31 cellular contexts compared by ENCODE assay signal in the genomic region with DNA sequence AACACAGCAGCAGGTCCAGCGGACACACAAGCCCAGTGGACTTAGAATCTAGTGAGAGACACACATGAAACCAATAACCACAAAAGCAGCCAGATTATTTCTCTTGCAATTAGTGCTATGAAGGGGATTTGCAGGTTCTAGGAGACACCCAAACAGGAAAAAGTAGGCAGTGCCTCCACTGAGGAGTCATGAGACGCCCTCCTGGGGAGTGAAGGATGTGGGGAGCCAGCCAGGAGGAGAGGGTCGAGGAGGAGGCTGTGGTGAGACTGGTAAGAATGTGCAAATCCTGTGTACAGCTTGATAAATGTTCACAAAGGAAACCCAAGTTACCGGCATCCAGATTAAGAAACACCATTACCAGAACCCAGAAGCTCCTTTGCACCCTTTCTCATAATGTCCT. TPM values are rescaled to one million over a fixed set of nuclear protein-coding genes. Genes with fewer than 3 reads are reported as not detected.
"Had no signal": no experiment of that assay in that cellular context is flagged by ENCODE, and none has a peak within 500 bp of the region (broad histone marks: within the 10 kb centered on the region; RNA-seq: fewer than 3 reads in every experiment).

No MANE protein-coding gene starts in this region.

- ATAC-seq: activated T-cell treated with anti-CD3 and anti-CD28 coated beads, Interleukin-2, amount 50 U/mL, for 72 hours; Panc1; SK-N-SH treated with all-trans-retinoic acid at 6 μM for 48 hours had no signal

- H3K27ac Mint-ChIP-seq: activated B cell treated with CpG ODN at 0.5 μM for 24 hours; activated CD4-positive, alpha-beta memory T cell treated with anti-CD3 and anti-CD28 coated beads, Interleukin-2, amount 10 ng/mL, durations not matched to agents 7 days and 5 days; activated naive CD4-positive, alpha-beta T cell treated with anti-CD3 and anti-CD28 coated beads, Interleukin-2, amount 10 ng/mL, durations not matched to agents 7 days and 5 days; activated naive CD8-positive, alpha-beta T cell treated with anti-CD3 and anti-CD28 coated beads for 36 hours; activated T-cell treated with anti-CD3 and anti-CD28 coated beads, Interleukin-2, amount 50 U/mL, for 72 hours; activated T-helper 2 cell treated with anti-CD3 and anti-CD28 coated beads, Interferon-gamma antibody, Interleukin-2, Interleukin-4, amounts not matched to agents 10 μg/mL and 5 μg/mL and 100 μg/mL, durations not matched to agents 14 hours and 24 hours and 36 hours; T-helper 1 cell treated with Interleukin-12 subunit alpha and Interleukin-12 subunit beta and Interleukin-4 antibody, amounts not matched to agents 30 μg/mL and 1 μg/mL, for 36 hours had no signal

- H3K9me3 ChIP-seq: SJSA1 had no signal

- DNase-seq: activated B cell treated with CpG ODN at 0.5 μM for 24 hours; activated CD4-positive, alpha-beta memory T cell treated with anti-CD3 and anti-CD28 coated beads, Interleukin-2, amount 10 ng/mL, durations not matched to agents 7 days and 5 days; activated CD4-positive, alpha-beta T cell treated with anti-CD3 and anti-CD28 coated beads for 1 hour; activated CD4-positive, alpha-beta T cell treated with anti-CD3 and anti-CD28 coated beads, Interleukin-2, amount 50 U/mL, for 1 hour; activated gamma-delta T cell treated with Interleukin-2 at 50 U/mL for 16 hours; activated naive CD4-positive, alpha-beta T cell treated with anti-CD3 and anti-CD28 coated beads, Interleukin-2, amount 10 ng/mL, durations not matched to agents 7 days and 5 days; activated naive CD8-positive, alpha-beta T cell treated with anti-CD3 and anti-CD28 coated beads for 36 hours; activated T-cell treated with anti-CD3 and anti-CD28 coated beads for 4 hours; activated T-cell treated with anti-CD3 and anti-CD28 coated beads, Interleukin-2, amount 50 U/mL, for 72 hours; central memory CD4-positive, alpha-beta T cell; KG1; NCI-H1092; NCI-H1930; NCI-H2171; NCI-H226; NCI-H526; NCI-H82; OCI-M1; SHP77; SW 1271 had no signal

- H3K27me3 ChIP-seq: SJSA1 had no signal

- H3K36me3 Mint-ChIP-seq: activated naive CD4-positive, alpha-beta T cell treated with anti-CD3 and anti-CD28 coated beads, Interleukin-2, amount 10 ng/mL, durations not matched to agents 7 days and 5 days; activated naive CD8-positive, alpha-beta T cell treated with anti-CD3 and anti-CD28 coated beads for 36 hours had no signal

- H3K36me3 ChIP-seq: SJSA1 had no signal

- H3K4me1 ChIP-seq: SJSA1 had no signal

- H3K9me3 Mint-ChIP-seq: activated B cell treated with CpG ODN at 0.5 μM for 24 hours; activated CD4-positive, alpha-beta memory T cell treated with anti-CD3 and anti-CD28 coated beads, Interleukin-2, amount 10 ng/mL, durations not matched to agents 7 days and 5 days; activated naive CD4-positive, alpha-beta T cell treated with anti-CD3 and anti-CD28 coated beads, Interleukin-2, amount 10 ng/mL, durations not matched to agents 7 days and 5 days; activated naive CD8-positive, alpha-beta T cell treated with anti-CD3 and anti-CD28 coated beads for 36 hours; activated T-helper 2 cell treated with anti-CD3 and anti-CD28 coated beads, Interferon-gamma antibody, Interleukin-2, Interleukin-4, amounts not matched to agents 10 μg/mL and 5 μg/mL and 100 μg/mL, durations not matched to agents 14 hours and 24 hours and 36 hours; T-helper 1 cell treated with Interleukin-12 subunit alpha and Interleukin-12 subunit beta and Interleukin-4 antibody, amounts not matched to agents 30 μg/mL and 1 μg/mL, for 36 hours had no signal

- H3K4me3 ChIP-seq: SJSA1 had no signal

- H3K4me3 Mint-ChIP-seq: activated B cell treated with CpG ODN at 0.5 μM for 24 hours; activated CD4-positive, alpha-beta memory T cell treated with anti-CD3 and anti-CD28 coated beads, Interleukin-2, amount 10 ng/mL, durations not matched to agents 7 days and 5 days; activated naive CD4-positive, alpha-beta T cell treated with anti-CD3 and anti-CD28 coated beads, Interleukin-2, amount 10 ng/mL, durations not matched to agents 7 days and 5 days; activated naive CD8-positive, alpha-beta T cell treated with anti-CD3 and anti-CD28 coated beads for 36 hours; activated T-cell treated with anti-CD3 and anti-CD28 coated beads, Interleukin-2, amount 50 U/mL, for 72 hours; T-helper 1 cell treated with Interleukin-12 subunit alpha and Interleukin-12 subunit beta and Interleukin-4 antibody, amounts not matched to agents 30 μg/mL and 1 μg/mL, for 36 hours had no signal

- H3K27ac ChIP-seq: RWPE1, SJSA1 had no signal

- H3K4me1 Mint-ChIP-seq: activated B cell treated with CpG ODN at 0.5 μM for 24 hours; activated CD4-positive, alpha-beta memory T cell treated with anti-CD3 and anti-CD28 coated beads, Interleukin-2, amount 10 ng/mL, durations not matched to agents 7 days and 5 days; activated naive CD4-positive, alpha-beta T cell treated with anti-CD3 and anti-CD28 coated beads, Interleukin-2, amount 10 ng/mL, durations not matched to agents 7 days and 5 days; activated naive CD8-positive, alpha-beta T cell treated with anti-CD3 and anti-CD28 coated beads for 36 hours had no signal

RNA-seq across cellular contexts. Expression of a gene that starts 2.7 kb away (rescaled TPM):
- total RNA-seq: activated B cell treated with CpG ODN at 0.5 μM for 24 hours; activated CD4-positive, alpha-beta memory T cell treated with anti-CD3 and anti-CD28 coated beads, Interleukin-2, amount 10 ng/mL, durations not matched to agents 7 days and 5 days; activated CD8-positive, alpha-beta memory T cell treated with anti-CD3 and anti-CD28 coated beads for 36 hours; activated naive CD8-positive, alpha-beta T cell treated with anti-CD3 and anti-CD28 coated beads for 36 hours; activated T-cell treated with anti-CD3 and anti-CD28 coated beads, Interleukin-2, amount 50 U/mL, for 72 hours; activated T-helper 2 cell treated with anti-CD3 and anti-CD28 coated beads, Interferon-gamma antibody, Interleukin-2, Interleukin-4, amounts not matched to agents 10 μg/mL and 5 μg/mL and 100 μg/mL, durations not matched to agents 14 hours and 24 hours and 36 hours; chondrocyte; LHCN-M2; M059J; NCI-H460; SJSA1 had no signal
